11 cellular contexts compared by ENCODE assay signal in genomic region chr3:11558918-11559815, GRCh38.
DNase-seq lines count a peak whose midpoint lies in the region; ATAC-seq and TF ChIP-seq lines count a peak whose summit lies in the region.
"Had no signal": no experiment of that assay in that cellular context is flagged by ENCODE, and none has a peak within 500 bp of the region (broad histone marks: within the 10 kb centered on the region; RNA-seq: fewer than 3 reads in every experiment).

No MANE protein-coding gene starts in this region.

- H3K27ac ChIP-seq in epithelial cell of prostate (peak overlapping the region; percentile 49), tibial artery (peak overlapping the region; percentile 55 to 85)
- H3K27ac ChIP-seq: 22Rv1 had no signal

- H3K9me3 Mint-ChIP-seq in T-helper 1 cell treated with Interleukin-12 subunit alpha and Interleukin-12 subunit beta and Interleukin-4 antibody, amounts not matched to agents 30 μg/mL and 1 μg/mL, for 36 hours: no peaks in the 10 kb centered on the region
- no peaks in the 10 kb centered on the region for H3K9me3 Mint-ChIP-seq in natural killer cell treated with Interleukin-12 subunit alpha and Interleukin-12 subunit beta and Interleukin-15 and Interleukin-18, amount 100 ng/mL, for 72 hours

- intact Hi-C loops in tibial artery (cut with DNase I; ENCODE audit: low total_unique reads): no loop called here

- H3K4me3 Mint-ChIP-seq in T-helper 1 cell treated with Interleukin-12 subunit alpha and Interleukin-12 subunit beta and Interleukin-4 antibody, amounts not matched to agents 30 μg/mL and 1 μg/mL, for 36 hours: no peak overlapping the region
- H3K4me3 Mint-ChIP-seq in natural killer cell treated with Interleukin-12 subunit alpha and Interleukin-12 subunit beta and Interleukin-15 and Interleukin-18, amount 100 ng/mL, for 72 hours: no peak overlapping the region

- DNase-seq in T-helper 1 cell: no peak
- DNase-seq in epithelial cell of prostate (ENCODE audit: low read depth, low spot score): no peak
- peak; percentile 59 for DNase-seq in natural killer cell treated with Interleukin-12 subunit alpha and Interleukin-12 subunit beta and Interleukin-15 and Interleukin-18, amount 100 ng/mL, for 72 hours (ENCODE audit: low spot score)
- peak in 1 of 2 donors; percentile 70 for DNase-seq in tibial artery
- no peak for DNase-seq in OCI-M1 (lab: John Stamatoyannopoulos, UW)
- no peak for DNase-seq in activated gamma-delta T cell (lab: John Stamatoyannopoulos, UW)
- DNase-seq: DMS 273 treated with DMSO at 0.1 percent for 48 hours, NCI-H1105 treated with DMSO at 0.1 percent for 48 hours had no signal

- TF ChIP-seq CTCF in tibial artery (IDR thresholded peaks at IDR 0.05): peak in 1 of 2 experiments; percentile 9

- peaks cover 7% of the 10 kb centered on the region for H3K36me3 Mint-ChIP-seq in T-helper 1 cell treated with Interleukin-12 subunit alpha and Interleukin-12 subunit beta and Interleukin-4 antibody, amounts not matched to agents 30 μg/mL and 1 μg/mL, for 36 hours (ENCODE audit: low read depth)
- no peaks in the 10 kb centered on the region for H3K36me3 Mint-ChIP-seq in natural killer cell treated with Interleukin-12 subunit alpha and Interleukin-12 subunit beta and Interleukin-15 and Interleukin-18, amount 100 ng/mL, for 72 hours

- no peaks in the 10 kb centered on the region for H3K9me3 ChIP-seq in tibial artery

- H3K36me3 ChIP-seq in tibial artery: peaks cover 10 to 58% (median 43%) of the 10 kb centered on the region in 3 donors

- no peak for ATAC-seq in natural killer cell treated with Interleukin-12 subunit alpha and Interleukin-12 subunit beta and Interleukin-15 and Interleukin-18, amount 100 ng/mL, for 72 hours
- ATAC-seq in HG02798 (IDR thresholded peaks at IDR 0.05; ENCODE audit: poor library complexity, unreplicated experiment): no peak

- no peaks in the 10 kb centered on the region for H3K27me3 ChIP-seq in tibial artery

- H3K27me3 Mint-ChIP-seq in T-helper 1 cell treated with Interleukin-12 subunit alpha and Interleukin-12 subunit beta and Interleukin-4 antibody, amounts not matched to agents 30 μg/mL and 1 μg/mL, for 36 hours (ENCODE audit: low read depth): no peaks in the 10 kb centered on the region
- no peaks in the 10 kb centered on the region for H3K27me3 Mint-ChIP-seq in natural killer cell treated with Interleukin-12 subunit alpha and Interleukin-12 subunit beta and Interleukin-15 and Interleukin-18, amount 100 ng/mL, for 72 hours

- peak overlapping the region; percentile 45 for H3K27ac Mint-ChIP-seq in T-helper 1 cell treated with Interleukin-12 subunit alpha and Interleukin-12 subunit beta and Interleukin-4 antibody, amounts not matched to agents 30 μg/mL and 1 μg/mL, for 36 hours
- H3K27ac Mint-ChIP-seq in natural killer cell treated with Interleukin-12 subunit alpha and Interleukin-12 subunit beta and Interleukin-15 and Interleukin-18, amount 100 ng/mL, for 72 hours: peak overlapping the region in 1 of 2 donors; percentile 65

- peaks cover 5 to 83% (median 68%) of the 10 kb centered on the region in 4 donors for H3K4me1 ChIP-seq in tibial artery

- peaks cover 5% of the 10 kb centered on the region for H3K4me1 Mint-ChIP-seq in T-helper 1 cell treated with Interleukin-12 subunit alpha and Interleukin-12 subunit beta and Interleukin-4 antibody, amounts not matched to agents 30 μg/mL and 1 μg/mL, for 36 hours (ENCODE audit: low read depth)
- peaks cover 0 to 18% of the 10 kb centered on the region in 2 donors for H3K4me1 Mint-ChIP-seq in natural killer cell treated with Interleukin-12 subunit alpha and Interleukin-12 subunit beta and Interleukin-15 and Interleukin-18, amount 100 ng/mL, for 72 hours (ENCODE audit: low read depth in 2 of 2)

- H3K4me3 ChIP-seq in tibial artery: no peak overlapping the region
